18 cellular contexts compared by ENCODE assay signal in the genomic region with DNA sequence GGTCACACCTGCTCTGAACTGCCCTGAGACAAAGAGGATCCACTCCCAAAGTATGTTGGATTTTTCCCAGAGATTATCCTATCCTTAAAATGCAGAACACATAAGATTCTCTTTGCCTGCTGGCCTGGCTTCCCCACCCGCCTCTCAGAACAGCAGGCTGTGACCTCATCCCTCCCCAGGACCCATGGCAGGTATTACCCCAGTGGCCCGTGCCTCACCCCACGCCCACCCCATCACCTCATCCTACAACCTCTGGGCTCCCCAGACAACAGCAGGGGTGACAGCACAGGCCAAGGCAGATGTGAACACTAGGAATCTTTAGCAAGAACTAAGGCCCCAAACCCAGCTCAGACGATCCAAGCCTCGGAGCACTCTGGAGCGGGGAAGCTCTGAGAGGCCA. TPM values are rescaled to one million over a fixed set of nuclear protein-coding genes. Genes with fewer than 3 reads are reported as not detected.
"Had no signal": no experiment of that assay in that cellular context is flagged by ENCODE, and none has a peak within 500 bp of the region (broad histone marks: within the 10 kb centered on the region; RNA-seq: fewer than 3 reads in every experiment).

No MANE protein-coding gene starts in this region.

- H3K4me3 Mint-ChIP-seq: activated CD4-positive, alpha-beta T cell treated with anti-CD3 and anti-CD28 coated beads, Interleukin-2, amount 10 ng/mL, durations not matched to agents 7 days and 5 days; activated CD8-positive, alpha-beta T cell treated with anti-CD3 and anti-CD28 coated beads for 36 hours; activated naive CD4-positive, alpha-beta T cell treated with anti-CD3 and anti-CD28 coated beads, Interleukin-2, amount 50 U/mL, for 24 hours; activated T-helper 1 cell treated with anti-CD3 and anti-CD28 coated beads, Interleukin-12 subunit alpha, Interleukin-12 subunit beta, Interleukin-2, Interleukin-4 antibody, amounts not matched to agents 30 ng/mL and 10 ng/mL and 1 ng/mL, durations not matched to agents 14 hours and 24 hours and 36 hours; brain; dendritic cell treated with granulocyte-macrophage colony-stimulating factor and Interleukin-4, amounts not matched to agents 40 ng/mL and 50 ng/mL, for 4 days; T-cell; T-helper 2 cell treated with Interferon-gamma antibody and Interleukin-4, amounts not matched to agents 5 μg/mL and 100 μg/mL, for 36 hours had no signal

- H3K4me1 ChIP-seq: upper lobe of right lung had no signal

- DNase-seq: activated gamma-delta T cell had no signal

- H3K36me3 Mint-ChIP-seq: activated naive CD4-positive, alpha-beta T cell treated with anti-CD3 and anti-CD28 coated beads, Interleukin-2, amount 50 U/mL, for 24 hours; brain; T-cell had no signal

- H3K9me3 ChIP-seq: left ventricle myocardium inferior, sigmoid colon, upper lobe of right lung had no signal

- H3K27me3 ChIP-seq: sigmoid colon, upper lobe of right lung had no signal

- H3K9me3 Mint-ChIP-seq: activated CD4-positive, alpha-beta T cell treated with anti-CD3 and anti-CD28 coated beads, Interleukin-2, amount 10 ng/mL, durations not matched to agents 7 days and 5 days; activated CD8-positive, alpha-beta T cell treated with anti-CD3 and anti-CD28 coated beads for 36 hours; activated naive CD4-positive, alpha-beta T cell treated with anti-CD3 and anti-CD28 coated beads, Interleukin-2, amount 50 U/mL, for 24 hours; activated T-helper 1 cell treated with anti-CD3 and anti-CD28 coated beads, Interleukin-12 subunit alpha, Interleukin-12 subunit beta, Interleukin-2, Interleukin-4 antibody, amounts not matched to agents 30 ng/mL and 10 ng/mL and 1 ng/mL, durations not matched to agents 14 hours and 24 hours and 36 hours; brain; dendritic cell treated with granulocyte-macrophage colony-stimulating factor and Interleukin-4, amounts not matched to agents 40 ng/mL and 50 ng/mL, for 4 days; T-cell; T-helper 2 cell treated with Interferon-gamma antibody and Interleukin-4, amounts not matched to agents 5 μg/mL and 100 μg/mL, for 36 hours had no signal

- H3K4me3 ChIP-seq: left ventricle myocardium inferior, sigmoid colon, smooth muscle cell, upper lobe of right lung had no signal

- H3K27ac Mint-ChIP-seq: activated CD4-positive, alpha-beta T cell treated with anti-CD3 and anti-CD28 coated beads, Interleukin-2, amount 10 ng/mL, durations not matched to agents 7 days and 5 days; activated CD8-positive, alpha-beta T cell treated with anti-CD3 and anti-CD28 coated beads for 36 hours; activated naive CD4-positive, alpha-beta T cell treated with anti-CD3 and anti-CD28 coated beads, Interleukin-2, amount 50 U/mL, for 24 hours; activated T-helper 1 cell treated with anti-CD3 and anti-CD28 coated beads, Interleukin-12 subunit alpha, Interleukin-12 subunit beta, Interleukin-2, Interleukin-4 antibody, amounts not matched to agents 30 ng/mL and 10 ng/mL and 1 ng/mL, durations not matched to agents 14 hours and 24 hours and 36 hours; dendritic cell treated with granulocyte-macrophage colony-stimulating factor and Interleukin-4, amounts not matched to agents 40 ng/mL and 50 ng/mL, for 4 days; T-cell; T-helper 2 cell treated with Interferon-gamma antibody and Interleukin-4, amounts not matched to agents 5 μg/mL and 100 μg/mL, for 36 hours had no signal

- H3K4me1 Mint-ChIP-seq: activated CD4-positive, alpha-beta T cell treated with anti-CD3 and anti-CD28 coated beads, Interleukin-2, amount 10 ng/mL, durations not matched to agents 7 days and 5 days; activated naive CD4-positive, alpha-beta T cell treated with anti-CD3 and anti-CD28 coated beads, Interleukin-2, amount 50 U/mL, for 24 hours had no signal

- H3K36me3 ChIP-seq: left ventricle myocardium inferior, sigmoid colon, upper lobe of right lung had no signal

RNA-seq across cellular contexts. Expression of a gene that starts 35.1 kb away (rescaled TPM):
- total RNA-seq: activated CD4-positive, alpha-beta T cell treated with anti-CD3 and anti-CD28 coated beads, Interleukin-2, amount 10 ng/mL, durations not matched to agents 7 days and 5 days; activated CD8-positive, alpha-beta T cell treated with anti-CD3 and anti-CD28 coated beads for 36 hours; activated T-helper 1 cell treated with anti-CD3 and anti-CD28 coated beads, Interleukin-12 subunit alpha, Interleukin-12 subunit beta, Interleukin-2, Interleukin-4 antibody, amounts not matched to agents 30 ng/mL and 10 ng/mL and 1 ng/mL, durations not matched to agents 14 hours and 24 hours and 36 hours; left ventricle myocardium inferior; lung microvascular endothelial cell; myocyte; omental fat pad; posterior vena cava; renal cortical epithelial cell; sigmoid colon; smooth muscle cell; T-cell; upper lobe of right lung had no signal

RNA-seq across cellular contexts. Expression of a gene that starts 45.2 kb away (rescaled TPM):
- total RNA-seq: left ventricle myocardium inferior, lung microvascular endothelial cell, omental fat pad, posterior vena cava, sigmoid colon, upper lobe of right lung had no signal

RNA-seq across cellular contexts. Expression of a gene that starts 53.5 kb away (rescaled TPM):
- total RNA-seq: activated CD4-positive, alpha-beta T cell treated with anti-CD3 and anti-CD28 coated beads, Interleukin-2, amount 10 ng/mL, durations not matched to agents 7 days and 5 days; activated CD8-positive, alpha-beta T cell treated with anti-CD3 and anti-CD28 coated beads for 36 hours; activated T-helper 1 cell treated with anti-CD3 and anti-CD28 coated beads, Interleukin-12 subunit alpha, Interleukin-12 subunit beta, Interleukin-2, Interleukin-4 antibody, amounts not matched to agents 30 ng/mL and 10 ng/mL and 1 ng/mL, durations not matched to agents 14 hours and 24 hours and 36 hours; T-cell had no signal
